ENCODE assay signal across 2 cellular contexts in the genomic region with DNA sequence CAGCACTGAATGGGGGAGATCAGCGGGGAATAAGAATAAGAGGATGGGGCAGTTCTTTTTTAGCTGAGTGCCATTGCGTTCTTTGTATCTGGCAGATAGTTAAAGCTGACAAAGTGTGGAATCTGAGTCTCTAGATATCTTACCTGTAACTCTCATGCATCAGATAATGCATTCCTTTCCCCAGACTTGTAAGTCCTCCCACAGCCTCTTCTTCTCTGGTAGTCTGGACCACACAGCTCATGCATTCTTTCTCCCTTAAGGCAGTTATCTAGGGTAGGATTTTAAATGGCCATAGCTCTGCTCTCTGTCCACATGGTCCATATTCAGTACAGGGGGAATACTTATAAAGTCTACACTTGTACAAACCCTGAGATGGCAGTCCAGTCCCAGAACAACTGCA.
TF ChIP-seq lines count a peak whose summit lies in the region.

No MANE protein-coding gene starts in this region.

TF ChIP-seq in GM23338, 12 proteins besides CTCF, POLR2A, EP300 and RAD21 (continues in another document):
- TF ChIP-seq EZH2 (IDR thresholded peaks at IDR 0.05; ENCODE audit: low read depth, unreplicated experiment): no peak
- no peak for TF ChIP-seq STAT1 (IDR thresholded peaks at IDR 0.05; ENCODE audit: unreplicated experiment)
- TF ChIP-seq, protein P1, sequence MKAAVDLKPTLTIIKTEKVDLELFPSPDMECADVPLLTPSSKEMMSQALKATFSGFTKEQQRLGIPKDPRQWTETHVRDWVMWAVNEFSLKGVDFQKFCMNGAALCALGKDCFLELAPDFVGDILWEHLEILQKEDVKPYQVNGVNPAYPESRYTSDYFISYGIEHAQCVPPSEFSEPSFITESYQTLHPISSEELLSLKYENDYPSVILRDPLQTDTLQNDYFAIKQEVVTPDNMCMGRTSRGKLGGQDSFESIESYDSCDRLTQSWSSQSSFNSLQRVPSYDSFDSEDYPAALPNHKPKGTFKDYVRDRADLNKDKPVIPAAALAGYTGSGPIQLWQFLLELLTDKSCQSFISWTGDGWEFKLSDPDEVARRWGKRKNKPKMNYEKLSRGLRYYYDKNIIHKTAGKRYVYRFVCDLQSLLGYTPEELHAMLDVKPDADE (IDR thresholded peaks at IDR 0.05): no peak
- TF ChIP-seq, protein P2, sequence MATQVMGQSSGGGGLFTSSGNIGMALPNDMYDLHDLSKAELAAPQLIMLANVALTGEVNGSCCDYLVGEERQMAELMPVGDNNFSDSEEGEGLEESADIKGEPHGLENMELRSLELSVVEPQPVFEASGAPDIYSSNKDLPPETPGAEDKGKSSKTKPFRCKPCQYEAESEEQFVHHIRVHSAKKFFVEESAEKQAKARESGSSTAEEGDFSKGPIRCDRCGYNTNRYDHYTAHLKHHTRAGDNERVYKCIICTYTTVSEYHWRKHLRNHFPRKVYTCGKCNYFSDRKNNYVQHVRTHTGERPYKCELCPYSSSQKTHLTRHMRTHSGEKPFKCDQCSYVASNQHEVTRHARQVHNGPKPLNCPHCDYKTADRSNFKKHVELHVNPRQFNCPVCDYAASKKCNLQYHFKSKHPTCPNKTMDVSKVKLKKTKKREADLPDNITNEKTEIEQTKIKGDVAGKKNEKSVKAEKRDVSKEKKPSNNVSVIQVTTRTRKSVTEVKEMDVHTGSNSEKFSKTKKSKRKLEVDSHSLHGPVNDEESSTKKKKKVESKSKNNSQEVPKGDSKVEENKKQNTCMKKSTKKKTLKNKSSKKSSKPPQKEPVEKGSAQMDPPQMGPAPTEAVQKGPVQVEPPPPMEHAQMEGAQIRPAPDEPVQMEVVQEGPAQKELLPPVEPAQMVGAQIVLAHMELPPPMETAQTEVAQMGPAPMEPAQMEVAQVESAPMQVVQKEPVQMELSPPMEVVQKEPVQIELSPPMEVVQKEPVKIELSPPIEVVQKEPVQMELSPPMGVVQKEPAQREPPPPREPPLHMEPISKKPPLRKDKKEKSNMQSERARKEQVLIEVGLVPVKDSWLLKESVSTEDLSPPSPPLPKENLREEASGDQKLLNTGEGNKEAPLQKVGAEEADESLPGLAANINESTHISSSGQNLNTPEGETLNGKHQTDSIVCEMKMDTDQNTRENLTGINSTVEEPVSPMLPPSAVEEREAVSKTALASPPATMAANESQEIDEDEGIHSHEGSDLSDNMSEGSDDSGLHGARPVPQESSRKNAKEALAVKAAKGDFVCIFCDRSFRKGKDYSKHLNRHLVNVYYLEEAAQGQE (IDR thresholded peaks at IDR 0.05; ENCODE audit: unreplicated experiment): no peak
- TF ChIP-seq JUNB (IDR thresholded peaks at IDR 0.05; ENCODE audit: unreplicated experiment): no peak
- TF ChIP-seq NANOG (IDR thresholded peaks at IDR 0.05; ENCODE audit: borderline replicate concordance): no peak
- TF ChIP-seq, protein P3, sequence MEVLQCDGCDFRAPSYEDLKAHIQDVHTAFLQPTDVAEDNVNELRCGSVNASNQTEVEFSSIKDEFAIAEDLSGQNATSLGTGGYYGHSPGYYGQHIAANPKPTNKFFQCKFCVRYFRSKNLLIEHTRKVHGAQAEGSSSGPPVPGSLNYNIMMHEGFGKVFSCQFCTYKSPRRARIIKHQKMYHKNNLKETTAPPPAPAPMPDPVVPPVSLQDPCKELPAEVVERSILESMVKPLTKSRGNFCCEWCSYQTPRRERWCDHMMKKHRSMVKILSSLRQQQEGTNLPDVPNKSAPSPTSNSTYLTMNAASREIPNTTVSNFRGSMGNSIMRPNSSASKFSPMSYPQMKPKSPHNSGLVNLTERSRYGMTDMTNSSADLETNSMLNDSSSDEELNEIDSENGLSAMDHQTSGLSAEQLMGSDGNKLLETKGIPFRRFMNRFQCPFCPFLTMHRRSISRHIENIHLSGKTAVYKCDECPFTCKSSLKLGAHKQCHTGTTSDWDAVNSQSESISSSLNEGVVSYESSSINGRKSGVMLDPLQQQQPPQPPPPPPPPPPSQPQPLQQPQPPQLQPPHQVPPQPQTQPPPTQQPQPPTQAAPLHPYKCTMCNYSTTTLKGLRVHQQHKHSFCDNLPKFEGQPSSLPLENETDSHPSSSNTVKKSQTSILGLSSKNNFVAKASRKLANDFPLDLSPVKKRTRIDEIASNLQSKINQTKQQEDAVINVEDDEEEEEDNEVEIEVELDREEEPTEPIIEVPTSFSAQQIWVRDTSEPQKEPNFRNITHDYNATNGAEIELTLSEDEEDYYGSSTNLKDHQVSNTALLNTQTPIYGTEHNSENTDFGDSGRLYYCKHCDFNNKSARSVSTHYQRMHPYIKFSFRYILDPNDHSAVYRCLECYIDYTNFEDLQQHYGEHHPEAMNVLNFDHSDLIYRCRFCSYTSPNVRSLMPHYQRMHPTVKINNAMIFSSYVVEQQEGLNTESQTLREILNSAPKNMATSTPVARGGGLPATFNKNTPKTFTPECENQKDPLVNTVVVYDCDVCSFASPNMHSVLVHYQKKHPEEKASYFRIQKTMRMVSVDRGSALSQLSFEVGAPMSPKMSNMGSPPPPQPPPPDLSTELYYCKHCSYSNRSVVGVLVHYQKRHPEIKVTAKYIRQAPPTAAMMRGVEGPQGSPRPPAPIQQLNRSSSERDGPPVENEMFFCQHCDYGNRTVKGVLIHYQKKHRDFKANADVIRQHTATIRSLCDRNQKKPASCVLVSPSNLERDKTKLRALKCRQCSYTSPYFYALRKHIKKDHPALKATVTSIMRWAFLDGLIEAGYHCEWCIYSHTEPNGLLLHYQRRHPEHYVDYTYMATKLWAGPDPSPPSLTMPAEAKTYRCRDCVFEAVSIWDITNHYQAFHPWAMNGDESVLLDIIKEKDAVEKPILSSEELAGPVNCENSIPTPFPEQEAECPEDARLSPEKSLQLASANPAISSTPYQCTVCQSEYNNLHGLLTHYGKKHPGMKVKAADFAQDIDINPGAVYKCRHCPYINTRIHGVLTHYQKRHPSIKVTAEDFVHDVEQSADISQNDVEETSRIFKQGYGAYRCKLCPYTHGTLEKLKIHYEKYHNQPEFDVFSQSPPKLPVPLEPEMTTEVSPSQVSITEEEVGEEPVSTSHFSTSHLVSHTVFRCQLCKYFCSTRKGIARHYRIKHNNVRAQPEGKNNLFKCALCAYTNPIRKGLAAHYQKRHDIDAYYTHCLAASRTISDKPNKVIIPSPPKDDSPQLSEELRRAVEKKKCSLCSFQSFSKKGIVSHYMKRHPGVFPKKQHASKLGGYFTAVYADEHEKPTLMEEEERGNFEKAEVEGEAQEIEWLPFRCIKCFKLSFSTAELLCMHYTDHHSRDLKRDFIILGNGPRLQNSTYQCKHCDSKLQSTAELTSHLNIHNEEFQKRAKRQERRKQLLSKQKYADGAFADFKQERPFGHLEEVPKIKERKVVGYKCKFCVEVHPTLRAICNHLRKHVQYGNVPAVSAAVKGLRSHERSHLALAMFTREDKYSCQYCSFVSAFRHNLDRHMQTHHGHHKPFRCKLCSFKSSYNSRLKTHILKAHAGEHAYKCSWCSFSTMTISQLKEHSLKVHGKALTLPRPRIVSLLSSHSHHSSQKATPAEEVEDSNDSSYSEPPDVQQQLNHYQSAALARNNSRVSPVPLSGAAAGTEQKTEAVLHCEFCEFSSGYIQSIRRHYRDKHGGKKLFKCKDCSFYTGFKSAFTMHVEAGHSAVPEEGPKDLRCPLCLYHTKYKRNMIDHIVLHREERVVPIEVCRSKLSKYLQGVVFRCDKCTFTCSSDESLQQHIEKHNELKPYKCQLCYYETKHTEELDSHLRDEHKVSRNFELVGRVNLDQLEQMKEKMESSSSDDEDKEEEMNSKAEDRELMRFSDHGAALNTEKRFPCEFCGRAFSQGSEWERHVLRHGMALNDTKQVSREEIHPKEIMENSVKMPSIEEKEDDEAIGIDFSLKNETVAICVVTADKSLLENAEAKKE (CRISPR knock-in tag; IDR thresholded peaks at IDR 0.05): no peak
- TF ChIP-seq ZNF331 (CRISPR knock-in tag; IDR thresholded peaks at IDR 0.05; ENCODE audit: low read depth): no peak
- TF ChIP-seq EZH2phosphoT487 (IDR thresholded peaks at IDR 0.05; ENCODE audit: unreplicated experiment): no peak
- no peak for TF ChIP-seq CREB1 (CRISPR knock-in tag; IDR thresholded peaks at IDR 0.05; ENCODE audit: low read depth)

TF ChIP-seq in H1, 55 proteins besides CTCF, POLR2A, EP300 and RAD21:
- TF ChIP-seq BACH1 (IDR thresholded peaks at IDR 0.05; ENCODE audit: low read length) (no peak), GABPA (IDR thresholded peaks at IDR 0.05; ENCODE audit: borderline replicate concordance, insufficient read depth, low read length) (no peak), TCF12 (IDR thresholded peaks at IDR 0.05; ENCODE audit: low read depth, low read length) (no peak), FOSL1 (IDR thresholded peaks at IDR 0.05; ENCODE audit: insufficient read depth, low read depth, low read length) (no peak), CREB1 (IDR thresholded peaks at IDR 0.05) (no peak), NRF1 (IDR thresholded peaks at IDR 0.05; ENCODE audit: low read depth, low read length) (no peak), TEAD4 (IDR thresholded peaks at IDR 0.05; ENCODE audit: low read depth, low read length) (no peak), POLR2AphosphoS5 (IDR thresholded peaks at IDR 0.05; ENCODE audit: low read depth, low read length) (no peak), CBX5 (IDR thresholded peaks at IDR 0.05; ENCODE audit: low read depth, low read length) (no peak), CTBP2 (IDR thresholded peaks at IDR 0.05; ENCODE audit: borderline replicate concordance, insufficient read depth, insufficient read length, low read length) (no peak), YY1 (IDR thresholded peaks at IDR 0.05; ENCODE audit: low read depth, low read length) (no peak), SUZ12 (IDR thresholded peaks at IDR 0.05; ENCODE audit: low read length) (no peak), SP1 (IDR thresholded peaks at IDR 0.05; ENCODE audit: low read depth, low read length) (no peak), HDAC2 (IDR thresholded peaks at IDR 0.05; ENCODE audit: borderline replicate concordance in 1 of 2, low read depth in 2 of 2, low read length in 2 of 2) (no peak), NANOG (IDR thresholded peaks at IDR 0.05; ENCODE audit: insufficient read depth, low read depth, low read length, poor library complexity, severe bottlenecking) (no peak)
- TF ChIP-seq, protein P4, sequence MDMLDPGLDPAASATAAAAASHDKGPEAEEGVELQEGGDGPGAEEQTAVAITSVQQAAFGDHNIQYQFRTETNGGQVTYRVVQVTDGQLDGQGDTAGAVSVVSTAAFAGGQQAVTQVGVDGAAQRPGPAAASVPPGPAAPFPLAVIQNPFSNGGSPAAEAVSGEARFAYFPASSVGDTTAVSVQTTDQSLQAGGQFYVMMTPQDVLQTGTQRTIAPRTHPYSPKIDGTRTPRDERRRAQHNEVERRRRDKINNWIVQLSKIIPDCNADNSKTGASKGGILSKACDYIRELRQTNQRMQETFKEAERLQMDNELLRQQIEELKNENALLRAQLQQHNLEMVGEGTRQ (IDR thresholded peaks at IDR 0.05; ENCODE audit: low read length): no peak
